1 cellular context compared by ENCODE assay signal in the genomic region with DNA sequence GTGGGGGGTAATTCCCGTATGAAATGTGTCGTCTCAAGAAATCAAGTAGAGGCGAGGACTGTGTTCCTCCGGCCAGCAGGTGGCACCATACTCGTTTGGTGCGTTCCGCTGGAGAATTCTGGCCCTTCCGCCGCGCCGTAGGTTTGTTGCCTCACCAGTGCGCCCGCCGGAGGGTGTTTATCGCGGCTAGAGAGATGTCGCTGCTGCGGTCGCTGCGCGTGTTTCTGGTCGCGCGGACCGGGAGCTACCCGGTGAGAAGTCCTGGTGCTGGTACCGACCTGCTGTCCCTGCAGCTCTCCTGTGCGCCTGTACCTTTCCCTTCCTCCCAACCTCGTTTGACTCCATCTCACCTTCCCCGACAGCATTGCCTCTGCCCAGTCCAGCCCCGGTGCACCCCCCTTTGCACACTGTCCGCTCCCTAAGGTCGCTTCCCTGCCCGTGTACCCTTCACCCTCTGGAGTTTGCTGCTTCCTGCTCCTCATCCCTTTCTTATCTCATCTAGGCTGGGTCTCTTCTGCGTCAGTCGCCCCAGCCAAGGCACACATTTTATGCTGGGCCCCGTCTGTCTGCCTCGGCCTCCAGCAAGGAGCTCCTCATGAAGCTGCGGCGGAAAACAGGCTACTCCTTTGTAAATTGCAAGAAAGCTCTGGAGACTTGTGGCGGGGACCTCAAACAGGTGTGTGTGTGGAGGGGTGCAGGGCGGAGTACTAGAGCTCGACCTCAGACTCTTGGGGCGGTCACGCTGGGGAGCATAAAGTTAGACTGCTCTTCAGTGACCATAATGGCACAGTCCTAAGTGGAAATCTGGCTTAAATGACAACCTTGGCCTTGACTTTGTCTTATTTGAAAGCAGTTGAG.
TF ChIP-seq lines count a peak whose summit lies in the region.

A gene (plus strand): TSS at position 180 of the 858 bp plus-strand sequence. CDS start 15 bp downstream, at position 195.

TF ChIP-seq in GM12878, 131 proteins besides CTCF, POLR2A, EP300 and RAD21 (continued from another document):
- TF ChIP-seq, protein P1, sequence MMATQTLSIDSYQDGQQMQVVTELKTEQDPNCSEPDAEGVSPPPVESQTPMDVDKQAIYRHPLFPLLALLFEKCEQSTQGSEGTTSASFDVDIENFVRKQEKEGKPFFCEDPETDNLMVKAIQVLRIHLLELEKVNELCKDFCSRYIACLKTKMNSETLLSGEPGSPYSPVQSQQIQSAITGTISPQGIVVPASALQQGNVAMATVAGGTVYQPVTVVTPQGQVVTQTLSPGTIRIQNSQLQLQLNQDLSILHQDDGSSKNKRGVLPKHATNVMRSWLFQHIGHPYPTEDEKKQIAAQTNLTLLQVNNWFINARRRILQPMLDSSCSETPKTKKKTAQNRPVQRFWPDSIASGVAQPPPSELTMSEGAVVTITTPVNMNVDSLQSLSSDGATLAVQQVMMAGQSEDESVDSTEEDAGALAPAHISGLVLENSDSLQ (IDR thresholded peaks at IDR 0.05): peak; percentile 8; the same call in 1 of the 2 replicates
- peak; percentile 68 for TF ChIP-seq CHD2 (IDR thresholded peaks at IDR 0.05; ENCODE audit: borderline replicate concordance, low read depth, low read length)
- TF ChIP-seq, protein P2, sequence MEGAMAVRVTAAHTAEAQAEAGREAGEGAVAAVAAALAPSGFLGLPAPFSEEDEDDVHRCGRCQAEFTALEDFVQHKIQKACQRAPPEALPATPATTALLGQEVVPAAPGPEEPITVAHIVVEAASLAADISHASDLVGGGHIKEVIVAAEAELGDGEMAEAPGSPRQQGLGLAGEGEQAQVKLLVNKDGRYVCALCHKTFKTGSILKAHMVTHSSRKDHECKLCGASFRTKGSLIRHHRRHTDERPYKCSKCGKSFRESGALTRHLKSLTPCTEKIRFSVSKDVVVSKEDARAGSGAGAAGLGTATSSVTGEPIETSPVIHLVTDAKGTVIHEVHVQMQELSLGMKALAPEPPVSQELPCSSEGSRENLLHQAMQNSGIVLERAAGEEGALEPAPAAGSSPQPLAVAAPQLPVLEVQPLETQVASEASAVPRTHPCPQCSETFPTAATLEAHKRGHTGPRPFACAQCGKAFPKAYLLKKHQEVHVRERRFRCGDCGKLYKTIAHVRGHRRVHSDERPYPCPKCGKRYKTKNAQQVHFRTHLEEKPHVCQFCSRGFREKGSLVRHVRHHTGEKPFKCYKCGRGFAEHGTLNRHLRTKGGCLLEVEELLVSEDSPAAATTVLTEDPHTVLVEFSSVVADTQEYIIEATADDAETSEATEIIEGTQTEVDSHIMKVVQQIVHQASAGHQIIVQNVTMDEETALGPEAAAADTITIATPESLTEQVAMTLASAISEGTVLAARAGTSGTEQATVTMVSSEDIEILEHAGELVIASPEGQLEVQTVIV (IDR thresholded peaks at IDR 0.05; ENCODE audit: borderline replicate concordance, partially characterized antibody): peak; percentile 61
- no peak for TF ChIP-seq MEF2B (IDR thresholded peaks at IDR 0.05; ENCODE audit: partially characterized antibody, poor library complexity, severe bottlenecking)
- TF ChIP-seq, protein P3, sequence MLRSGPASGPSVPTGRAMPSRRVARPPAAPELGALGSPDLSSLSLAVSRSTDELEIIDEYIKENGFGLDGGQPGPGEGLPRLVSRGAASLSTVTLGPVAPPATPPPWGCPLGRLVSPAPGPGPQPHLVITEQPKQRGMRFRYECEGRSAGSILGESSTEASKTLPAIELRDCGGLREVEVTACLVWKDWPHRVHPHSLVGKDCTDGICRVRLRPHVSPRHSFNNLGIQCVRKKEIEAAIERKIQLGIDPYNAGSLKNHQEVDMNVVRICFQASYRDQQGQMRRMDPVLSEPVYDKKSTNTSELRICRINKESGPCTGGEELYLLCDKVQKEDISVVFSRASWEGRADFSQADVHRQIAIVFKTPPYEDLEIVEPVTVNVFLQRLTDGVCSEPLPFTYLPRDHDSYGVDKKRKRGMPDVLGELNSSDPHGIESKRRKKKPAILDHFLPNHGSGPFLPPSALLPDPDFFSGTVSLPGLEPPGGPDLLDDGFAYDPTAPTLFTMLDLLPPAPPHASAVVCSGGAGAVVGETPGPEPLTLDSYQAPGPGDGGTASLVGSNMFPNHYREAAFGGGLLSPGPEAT (IDR thresholded peaks at IDR 0.05; ENCODE audit: low read depth): peak; percentile 99
- no peak for TF ChIP-seq RAD51 (IDR thresholded peaks at IDR 0.05)
- TF ChIP-seq FOS (IDR thresholded peaks at IDR 0.05; ENCODE audit: borderline replicate concordance, extremely low read depth, insufficient read length): no peak
- no peak for TF ChIP-seq MTA3 (IDR thresholded peaks at IDR 0.05; ENCODE audit: borderline replicate concordance, low read length)
- TF ChIP-seq, protein P4, sequence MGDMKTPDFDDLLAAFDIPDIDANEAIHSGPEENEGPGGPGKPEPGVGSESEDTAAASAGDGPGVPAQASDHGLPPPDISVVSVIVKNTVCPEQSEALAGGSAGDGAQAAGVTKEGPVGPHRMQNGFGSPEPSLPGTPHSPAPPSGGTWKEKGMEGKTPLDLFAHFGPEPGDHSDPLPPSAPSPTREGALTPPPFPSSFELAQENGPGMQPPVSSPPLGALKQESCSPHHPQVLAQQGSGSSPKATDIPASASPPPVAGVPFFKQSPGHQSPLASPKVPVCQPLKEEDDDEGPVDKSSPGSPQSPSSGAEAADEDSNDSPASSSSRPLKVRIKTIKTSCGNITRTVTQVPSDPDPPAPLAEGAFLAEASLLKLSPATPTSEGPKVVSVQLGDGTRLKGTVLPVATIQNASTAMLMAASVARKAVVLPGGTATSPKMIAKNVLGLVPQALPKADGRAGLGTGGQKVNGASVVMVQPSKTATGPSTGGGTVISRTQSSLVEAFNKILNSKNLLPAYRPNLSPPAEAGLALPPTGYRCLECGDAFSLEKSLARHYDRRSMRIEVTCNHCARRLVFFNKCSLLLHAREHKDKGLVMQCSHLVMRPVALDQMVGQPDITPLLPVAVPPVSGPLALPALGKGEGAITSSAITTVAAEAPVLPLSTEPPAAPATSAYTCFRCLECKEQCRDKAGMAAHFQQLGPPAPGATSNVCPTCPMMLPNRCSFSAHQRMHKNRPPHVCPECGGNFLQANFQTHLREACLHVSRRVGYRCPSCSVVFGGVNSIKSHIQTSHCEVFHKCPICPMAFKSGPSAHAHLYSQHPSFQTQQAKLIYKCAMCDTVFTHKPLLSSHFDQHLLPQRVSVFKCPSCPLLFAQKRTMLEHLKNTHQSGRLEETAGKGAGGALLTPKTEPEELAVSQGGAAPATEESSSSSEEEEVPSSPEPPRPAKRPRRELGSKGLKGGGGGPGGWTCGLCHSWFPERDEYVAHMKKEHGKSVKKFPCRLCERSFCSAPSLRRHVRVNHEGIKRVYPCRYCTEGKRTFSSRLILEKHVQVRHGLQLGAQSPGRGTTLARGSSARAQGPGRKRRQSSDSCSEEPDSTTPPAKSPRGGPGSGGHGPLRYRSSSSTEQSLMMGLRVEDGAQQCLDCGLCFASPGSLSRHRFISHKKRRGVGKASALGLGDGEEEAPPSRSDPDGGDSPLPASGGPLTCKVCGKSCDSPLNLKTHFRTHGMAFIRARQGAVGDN (IDR thresholded peaks at IDR 0.05): no peak
- TF ChIP-seq ZBED1 (IDR thresholded peaks at IDR 0.05; ENCODE audit: borderline replicate concordance): peak; percentile 52; the same call in 1 of the 2 replicates
- TF ChIP-seq YBX1 (IDR thresholded peaks at IDR 0.05): no peak
- TF ChIP-seq FOXM1 (IDR thresholded peaks at IDR 0.05; ENCODE audit: low read depth, low read length): peak; percentile 52; the same call in 1 of the 2 replicates
- TF ChIP-seq, protein P5, sequence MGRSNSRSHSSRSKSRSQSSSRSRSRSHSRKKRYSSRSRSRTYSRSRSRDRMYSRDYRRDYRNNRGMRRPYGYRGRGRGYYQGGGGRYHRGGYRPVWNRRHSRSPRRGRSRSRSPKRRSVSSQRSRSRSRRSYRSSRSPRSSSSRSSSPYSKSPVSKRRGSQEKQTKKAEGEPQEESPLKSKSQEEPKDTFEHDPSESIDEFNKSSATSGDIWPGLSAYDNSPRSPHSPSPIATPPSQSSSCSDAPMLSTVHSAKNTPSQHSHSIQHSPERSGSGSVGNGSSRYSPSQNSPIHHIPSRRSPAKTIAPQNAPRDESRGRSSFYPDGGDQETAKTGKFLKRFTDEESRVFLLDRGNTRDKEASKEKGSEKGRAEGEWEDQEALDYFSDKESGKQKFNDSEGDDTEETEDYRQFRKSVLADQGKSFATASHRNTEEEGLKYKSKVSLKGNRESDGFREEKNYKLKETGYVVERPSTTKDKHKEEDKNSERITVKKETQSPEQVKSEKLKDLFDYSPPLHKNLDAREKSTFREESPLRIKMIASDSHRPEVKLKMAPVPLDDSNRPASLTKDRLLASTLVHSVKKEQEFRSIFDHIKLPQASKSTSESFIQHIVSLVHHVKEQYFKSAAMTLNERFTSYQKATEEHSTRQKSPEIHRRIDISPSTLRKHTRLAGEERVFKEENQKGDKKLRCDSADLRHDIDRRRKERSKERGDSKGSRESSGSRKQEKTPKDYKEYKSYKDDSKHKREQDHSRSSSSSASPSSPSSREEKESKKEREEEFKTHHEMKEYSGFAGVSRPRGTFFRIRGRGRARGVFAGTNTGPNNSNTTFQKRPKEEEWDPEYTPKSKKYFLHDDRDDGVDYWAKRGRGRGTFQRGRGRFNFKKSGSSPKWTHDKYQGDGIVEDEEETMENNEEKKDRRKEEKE (IDR thresholded peaks at IDR 0.05): no peak
- peak; percentile 75; the same call in 1 of the 2 replicates for TF ChIP-seq MEF2A (IDR thresholded peaks at IDR 0.05; ENCODE audit: insufficient read depth, low read depth, low read length)
